Comparison of ENCODE assay signal across 21 cellular contexts in the genomic region with DNA sequence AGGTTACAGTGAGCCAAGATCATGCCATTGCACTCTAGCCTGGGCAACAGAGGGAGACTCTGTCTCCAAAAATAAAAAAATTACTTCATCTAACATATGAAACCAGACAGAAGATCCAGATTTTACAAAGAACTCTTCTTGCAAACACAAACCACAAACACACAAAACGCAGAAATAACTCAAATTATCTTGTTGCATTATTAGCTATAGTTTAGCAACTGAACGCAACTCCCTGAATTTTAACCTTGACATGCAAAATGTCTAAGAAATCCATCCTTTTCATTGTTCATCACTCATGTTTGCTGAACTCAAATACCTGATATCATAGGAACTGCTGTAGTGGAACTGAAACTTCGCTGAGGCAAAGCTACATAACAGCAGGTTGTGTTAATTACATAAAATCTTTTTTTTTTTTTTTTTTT.
A peak's percentile ranks its signal among the peaks of the same experiment; 100 is the strongest.
DNase-seq lines count a peak whose midpoint lies in the region; ATAC-seq and TF ChIP-seq lines count a peak whose summit lies in the region.
"Had no signal": no experiment of that assay in that cellular context is flagged by ENCODE, and none has a peak within 500 bp of the region (broad histone marks: within the 10 kb centered on the region; RNA-seq: fewer than 3 reads in every experiment).

No MANE protein-coding gene starts in this region.

- H3K9me2 ChIP-seq in MM.1S (replicated peaks; ENCODE audit: insufficient read depth, low read length), result no peaks in the 10 kb centered on the region

- H3K4me3 ChIP-seq in MM.1S (ENCODE audit: low read length), result no peak overlapping the region; the same call in 1 of the 2 replicates
- H3K4me3 ChIP-seq in gastroesophageal sphincter, result no peak overlapping the region

- no peaks in the 10 kb centered on the region for H3K27me3 ChIP-seq in MM.1S (replicated peaks; ENCODE audit: insufficient read depth, low read length)
- H3K27me3 ChIP-seq in gastroesophageal sphincter, result no peaks in the 10 kb centered on the region
- H3K27me3 ChIP-seq: neutrophil had no signal

- no peaks in the 10 kb centered on the region for H3K27me3 Mint-ChIP-seq in stimulated activated naive CD8-positive, alpha-beta T cell treated with anti-CD3 and anti-CD28 coated beads, Interleukin-15, Interleukin-2, amounts not matched to agents 100 ng/mL and 50 ng/mL, for 24 hours
- no peaks in the 10 kb centered on the region for H3K27me3 Mint-ChIP-seq in stimulated activated naive B cell treated with anti-CD40 and anti-IgM and Interleukin-4, amounts not matched to agents 10 μg/mL and 1 μg/mL and 100 μg/mL, for 72 hours
- H3K27me3 Mint-ChIP-seq: CD4-positive, alpha-beta memory T cell had no signal

- 89 to 96% methylated on average over 3 of the region's 3 CpGs for WGBS in gastroesophageal sphincter (ENCODE audit: low coverage in 1 of 2), 2 donors

- no peaks in the 10 kb centered on the region for H3K36me3 ChIP-seq in MM.1S (replicated peaks; ENCODE audit: insufficient read depth, low read length)
- H3K36me3 ChIP-seq in gastroesophageal sphincter, result peaks cover 0 to 76% of the 10 kb centered on the region in 2 donors

- H3K4me1 ChIP-seq in MM.1S (ENCODE audit: low read length) (peaks cover 25% of the 10 kb centered on the region), gastroesophageal sphincter (no peaks in the 10 kb centered on the region)

- no peak for TF ChIP-seq POLR2A in gastroesophageal sphincter (IDR thresholded peaks at IDR 0.05)

- H3K9me3 ChIP-seq in MM.1S (replicated peaks; ENCODE audit: insufficient read depth, low read length) (no peaks in the 10 kb centered on the region), gastroesophageal sphincter (no peaks in the 10 kb centered on the region)
- H3K9me3 ChIP-seq: neutrophil had no signal

- no peak for TF ChIP-seq CTCF in MM.1S (IDR thresholded peaks at IDR 0.05; ENCODE audit: low read length)
- TF ChIP-seq CTCF in gastroesophageal sphincter (IDR thresholded peaks at IDR 0.05), result no peak

- peak overlapping the region; percentile 62; the same call in 1 of the 2 replicates for H3K4me2 ChIP-seq in MM.1S (ENCODE audit: low read depth, low read length)

- DNase-seq in stimulated activated naive CD8-positive, alpha-beta T cell treated with anti-CD3 and anti-CD28 coated beads, Interleukin-15, Interleukin-2, amounts not matched to agents 100 U/mL and 50 U/mL, for 24 hours, result no peak
- DNase-seq in MM.1S (peak; percentile 78), DMS 273 (lab: John Stamatoyannopoulos, UW; ENCODE audit: unreplicated experiment) (no peak)
- DNase-seq in stimulated activated naive B cell treated with anti-CD40 and anti-IgM and Interleukin-4, amounts not matched to agents 10 μg/mL and 1 μg/mL and 100 μg/mL, for 72 hours, result no peak
- DNase-seq: activated CD4-positive, alpha-beta T cell treated with anti-CD3 and anti-CD28 coated beads for 1 hour; activated CD8-positive, alpha-beta memory T cell treated with anti-CD3 and anti-CD28 coated beads, Interleukin-2, amount 50 U/mL, for 4 hours; CD4-positive, alpha-beta memory T cell; DND-41; H9; left colon; NCI-H1092 treated with DMSO at 0.1 percent for 48 hours; NCI-H2171 treated with DMSO at 0.1 percent for 48 hours; NCI-H82; right cardiac atrium; substantia nigra had no signal

- H3F3A ChIP-seq in MM.1S (ENCODE audit: insufficient read depth, low read length), result peaks cover 29% of the 10 kb centered on the region

- H3K79me2 ChIP-seq in MM.1S (ENCODE audit: low read length), result no peaks in the 10 kb centered on the region

- H3K4me1 Mint-ChIP-seq in stimulated activated naive CD8-positive, alpha-beta T cell treated with anti-CD3 and anti-CD28 coated beads, Interleukin-15, Interleukin-2, amounts not matched to agents 100 ng/mL and 50 ng/mL, for 24 hours (ENCODE audit: low read depth), result peaks cover 39% of the 10 kb centered on the region
- peaks cover 17 to 33% of the 10 kb centered on the region in 2 donors for H3K4me1 Mint-ChIP-seq in stimulated activated naive B cell treated with anti-CD40 and anti-IgM and Interleukin-4, amounts not matched to agents 10 μg/mL and 1 μg/mL and 100 μg/mL, for 72 hours
- H3K4me1 Mint-ChIP-seq: H9 had no signal

- TF ChIP-seq EP300 in gastroesophageal sphincter (IDR thresholded peaks at IDR 0.05), result no peak

- H3K27ac ChIP-seq in MM.1S (ENCODE audit: low read length), result peak overlapping the region; percentile 65; the same call in 1 of the 2 replicates
- no peak overlapping the region for H3K27ac ChIP-seq in gastroesophageal sphincter
- H3K27ac ChIP-seq: RWPE1 had no signal

- peaks cover 3% of the 10 kb centered on the region for H3K9me3 Mint-ChIP-seq in stimulated activated naive CD8-positive, alpha-beta T cell treated with anti-CD3 and anti-CD28 coated beads, Interleukin-15, Interleukin-2, amounts not matched to agents 100 ng/mL and 50 ng/mL, for 24 hours
- H3K9me3 Mint-ChIP-seq in stimulated activated naive B cell treated with anti-CD40 and anti-IgM and Interleukin-4, amounts not matched to agents 10 μg/mL and 1 μg/mL and 100 μg/mL, for 72 hours, result no peaks in the 10 kb centered on the region
- H3K9me3 Mint-ChIP-seq: CD4-positive, alpha-beta memory T cell had no signal

- H3K4me3 Mint-ChIP-seq in stimulated activated naive CD8-positive, alpha-beta T cell treated with anti-CD3 and anti-CD28 coated beads, Interleukin-15, Interleukin-2, amounts not matched to agents 100 ng/mL and 50 ng/mL, for 24 hours, result no peak overlapping the region
- peak overlapping the region in 1 of 2 donors; percentile 44 for H3K4me3 Mint-ChIP-seq in stimulated activated naive B cell treated with anti-CD40 and anti-IgM and Interleukin-4, amounts not matched to agents 10 μg/mL and 1 μg/mL and 100 μg/mL, for 72 hours
- H3K4me3 Mint-ChIP-seq: CD4-positive, alpha-beta memory T cell; H9 had no signal

- no peak overlapping the region for H2AFZ ChIP-seq in MM.1S (ENCODE audit: low read length)

- no peak overlapping the region; the same call in 1 of the 2 replicates for H3K9ac ChIP-seq in MM.1S (ENCODE audit: low read length)

- H4K20me1 ChIP-seq in MM.1S (ENCODE audit: insufficient read depth, low read length), result no peaks in the 10 kb centered on the region

- H3K36me3 Mint-ChIP-seq in stimulated activated naive CD8-positive, alpha-beta T cell treated with anti-CD3 and anti-CD28 coated beads, Interleukin-15, Interleukin-2, amounts not matched to agents 100 ng/mL and 50 ng/mL, for 24 hours (ENCODE audit: low read depth), result peaks cover 67% of the 10 kb centered on the region
- H3K36me3 Mint-ChIP-seq in stimulated activated naive B cell treated with anti-CD40 and anti-IgM and Interleukin-4, amounts not matched to agents 10 μg/mL and 1 μg/mL and 100 μg/mL, for 72 hours, result peaks cover 20 to 38% of the 10 kb centered on the region in 2 donors

- peak overlapping the region; percentile 65 for H3K27ac Mint-ChIP-seq in stimulated activated naive CD8-positive, alpha-beta T cell treated with anti-CD3 and anti-CD28 coated beads, Interleukin-15, Interleukin-2, amounts not matched to agents 100 ng/mL and 50 ng/mL, for 24 hours
- H3K27ac Mint-ChIP-seq in stimulated activated naive B cell treated with anti-CD40 and anti-IgM and Interleukin-4, amounts not matched to agents 10 μg/mL and 1 μg/mL and 100 μg/mL, for 72 hours, result peak overlapping the region; percentile 81
- H3K27ac Mint-ChIP-seq: CD4-positive, alpha-beta memory T cell; H9 had no signal

- no peak for ATAC-seq in stimulated activated naive CD8-positive, alpha-beta T cell treated with anti-CD3 and anti-CD28 coated beads, Interleukin-15, Interleukin-2, amounts not matched to agents 100 U/mL and 50 U/mL, for 24 hours
- ATAC-seq in GM21447 (IDR thresholded peaks at IDR 0.05; ENCODE audit: unreplicated experiment) (peak; percentile 47), gastroesophageal sphincter (no peak), HG02623 (IDR thresholded peaks at IDR 0.05; ENCODE audit: unreplicated experiment) (no peak)
- peak; percentile 67 to 76 for ATAC-seq in stimulated activated naive B cell treated with anti-CD40 and anti-IgM and Interleukin-4, amounts not matched to agents 10 μg/mL and 1 μg/mL and 100 μg/mL, for 72 hours (replicated peaks)
- ATAC-seq: left colon, right cardiac atrium had no signal

Comparison
In these comparisons a context has a peak if more than half of its experiments do, and no peak if none do; other contexts are left out.
1. ATAC-seq: peak in GM21447 (single experiment) and stimulated activated naive B cell treated with anti-CD40 and anti-IgM and Interleukin-4, amounts not matched to agents 10 μg/mL and 1 μg/mL and 100 μg/mL, for 72 hours (2 of 2); none in stimulated activated naive CD8-positive, alpha-beta T cell treated with anti-CD3 and anti-CD28 coated beads, Interleukin-15, Interleukin-2, amounts not matched to agents 100 U/mL and 50 U/mL, for 24 hours (single experiment), gastroesophageal sphincter (single experiment) and HG02623 (single experiment).